In the genomic region with DNA sequence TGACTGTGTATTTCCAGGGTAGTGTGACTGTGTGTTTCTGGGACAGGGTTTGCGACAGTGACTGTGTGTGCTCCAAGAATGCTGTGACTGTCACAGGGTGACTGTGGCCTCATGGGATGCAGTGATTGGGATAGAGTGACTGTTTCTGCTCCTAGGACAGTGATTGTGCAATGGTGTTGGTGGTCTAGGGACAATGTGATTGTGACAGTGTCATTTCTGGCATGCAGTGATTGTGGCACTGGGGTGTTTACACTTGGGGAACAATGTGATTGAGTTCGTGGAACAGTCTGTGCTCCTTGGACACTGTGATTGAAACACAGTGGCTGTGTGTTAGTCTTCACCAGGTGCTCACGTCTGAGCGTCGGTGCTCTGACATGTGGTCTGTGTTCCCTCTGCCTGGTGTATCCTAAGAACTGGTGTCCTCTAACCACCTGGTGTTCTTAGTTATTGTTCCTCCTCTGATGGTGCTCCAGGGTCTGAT, we compare ENCODE assay signal across 12 cellular contexts. TPM values are rescaled to one million over a fixed set of nuclear protein-coding genes. Genes with fewer than 3 reads are reported as not detected.
A peak's percentile ranks its signal among the peaks of the same experiment; 100 is the strongest.
DNase-seq lines count a peak whose midpoint lies in the region; TF ChIP-seq lines count a peak whose summit lies in the region.
"Had no signal": no experiment of that assay in that cellular context is flagged by ENCODE, and none has a peak within 500 bp of the region (broad histone marks: within the 10 kb centered on the region; RNA-seq: fewer than 3 reads in every experiment).

No MANE protein-coding gene starts in this region.

- peaks cover 2% of the 10 kb centered on the region for H3K27me3 Mint-ChIP-seq in activated T-helper 1 cell treated with anti-CD3 and anti-CD28 coated beads, Interleukin-12 subunit alpha, Interleukin-12 subunit beta, Interleukin-2, Interleukin-4 antibody, amounts not matched to agents 30 ng/mL and 10 ng/mL and 1 ng/mL, durations not matched to agents 14 hours and 24 hours and 36 hours (ENCODE audit: insufficient read depth)
- peaks cover 93% of the 10 kb centered on the region for H3K27me3 Mint-ChIP-seq in nephron (ENCODE audit: low read depth)

- H3K23ac ChIP-seq in mesenchymal stem cell (ENCODE audit: low read length in 2 of 2): no peak overlapping the region

- H3K36me3 ChIP-seq in mesenchymal stem cell (ENCODE audit: control insufficient read depth in 1 of 2, insufficient read depth in 2 of 2, low read depth in 1 of 2, low read length in 2 of 2): no peaks in the 10 kb centered on the region
- H3K36me3 ChIP-seq: stomach had no signal

- H2BK12ac ChIP-seq in mesenchymal stem cell (ENCODE audit: low read length in 2 of 2): no peak overlapping the region

- H3K4me2 ChIP-seq in mesenchymal stem cell (ENCODE audit: low read length, poor library complexity, severe bottlenecking): no peak overlapping the region

- peaks cover 11% of the 10 kb centered on the region for H3K36me3 Mint-ChIP-seq in activated T-helper 1 cell treated with anti-CD3 and anti-CD28 coated beads, Interleukin-12 subunit alpha, Interleukin-12 subunit beta, Interleukin-2, Interleukin-4 antibody, amounts not matched to agents 30 ng/mL and 10 ng/mL and 1 ng/mL, durations not matched to agents 14 hours and 24 hours and 36 hours (ENCODE audit: low read depth)
- no peaks in the 10 kb centered on the region for H3K36me3 Mint-ChIP-seq in nephron (ENCODE audit: low read depth)

- intact Hi-C loops in activated T-helper 1 cell treated with anti-CD3 and anti-CD28 coated beads, Interleukin-12 subunit alpha, Interleukin-12 subunit beta, Interleukin-2, Interleukin-4 antibody, amounts not matched to agents 30 ng/mL and 10 ng/mL and 1 ng/mL, durations not matched to agents 14 hours and 24 hours and 36 hours (cut with micrococcal nuclease): no loop called here

- no peak overlapping the region for H3K9ac ChIP-seq in mesenchymal stem cell (ENCODE audit: low read length)

- H3K27ac Mint-ChIP-seq in activated T-helper 1 cell treated with anti-CD3 and anti-CD28 coated beads, Interleukin-12 subunit alpha, Interleukin-12 subunit beta, Interleukin-2, Interleukin-4 antibody, amounts not matched to agents 30 ng/mL and 10 ng/mL and 1 ng/mL, durations not matched to agents 14 hours and 24 hours and 36 hours: peak overlapping the region; percentile 86
- no peak overlapping the region for H3K27ac Mint-ChIP-seq in nephron

- no peak overlapping the region for H2BK120ac ChIP-seq in mesenchymal stem cell (ENCODE audit: low read depth, low read length)

- no peak overlapping the region for H3K18ac ChIP-seq in mesenchymal stem cell (ENCODE audit: low read depth in 1 of 2, low read length in 2 of 2)

- H3K4ac ChIP-seq in mesenchymal stem cell (ENCODE audit: low read depth in 1 of 2, low read length in 2 of 2): no peak overlapping the region

- H2BK5ac ChIP-seq in mesenchymal stem cell (ENCODE audit: low read depth, low read length, poor library complexity, severe bottlenecking): no peak overlapping the region

- no peak overlapping the region for H3K27ac ChIP-seq in mesenchymal stem cell (ENCODE audit: low read length, poor library complexity, severe bottlenecking)
- H3K27ac ChIP-seq: HL-60, stomach had no signal

- WGBS in mesenchymal stem cell: 73% methylated on average over 5 of the region's 5 CpGs

- H3K79me1 ChIP-seq in mesenchymal stem cell (replicated peaks; ENCODE audit: low read length, poor library complexity, severe bottlenecking): no peaks in the 10 kb centered on the region

- no peaks in the 10 kb centered on the region for H3K9me3 ChIP-seq in mesenchymal stem cell (ENCODE audit: control insufficient read depth, low read length)
- H3K9me3 ChIP-seq: stomach had no signal

- no peak overlapping the region for H3K4me3 ChIP-seq in mesenchymal stem cell (ENCODE audit: insufficient read depth in 1 of 2, low read depth in 1 of 2, low read length in 2 of 2)
- H3K4me3 ChIP-seq: stomach had no signal

- H3K9me3 Mint-ChIP-seq in activated T-helper 1 cell treated with anti-CD3 and anti-CD28 coated beads, Interleukin-12 subunit alpha, Interleukin-12 subunit beta, Interleukin-2, Interleukin-4 antibody, amounts not matched to agents 30 ng/mL and 10 ng/mL and 1 ng/mL, durations not matched to agents 14 hours and 24 hours and 36 hours: no peaks in the 10 kb centered on the region
- no peaks in the 10 kb centered on the region for H3K9me3 Mint-ChIP-seq in nephron

- H4K91ac ChIP-seq in mesenchymal stem cell (ENCODE audit: low read length): no peak overlapping the region

- no peak overlapping the region for H2AFZ ChIP-seq in mesenchymal stem cell (ENCODE audit: low read depth, low read length)

- DNase-seq in SIG-M5 treated with dmso at 0.1 percent for 504 hours (lab: John Stamatoyannopoulos, UW; ENCODE audit: unreplicated experiment) (peak; percentile 57), SIG-M5 (lab: John Stamatoyannopoulos, UW) (no peak), HuH-7 (ENCODE audit: low spot score) (peak; percentile 45), mesenchymal stem cell (no peak), NCI-H1436 treated with DMSO at 0.1 percent for 48 hours (lab: John Stamatoyannopoulos, UW) (no peak), SKM-1 (lab: John Stamatoyannopoulos, UW; ENCODE audit: unreplicated experiment) (no peak)
- DNase-seq in activated T-helper 1 cell treated with anti-CD3 and anti-CD28 coated beads, Interleukin-12 subunit alpha, Interleukin-12 subunit beta, Interleukin-2, Interleukin-4 antibody, amounts not matched to agents 30 ng/mL and 10 ng/mL and 1 ng/mL, durations not matched to agents 14 hours and 24 hours and 36 hours (ENCODE audit: low spot score): no peak
- DNase-seq: amygdala, NCI-H146, stomach had no signal

- no peak overlapping the region for H4K8ac ChIP-seq in mesenchymal stem cell (ENCODE audit: low read length)

- H2BK15ac ChIP-seq in mesenchymal stem cell (ENCODE audit: low read depth, poor library complexity, severe bottlenecking): no peak overlapping the region

- H3K4me3 Mint-ChIP-seq in activated T-helper 1 cell treated with anti-CD3 and anti-CD28 coated beads, Interleukin-12 subunit alpha, Interleukin-12 subunit beta, Interleukin-2, Interleukin-4 antibody, amounts not matched to agents 30 ng/mL and 10 ng/mL and 1 ng/mL, durations not matched to agents 14 hours and 24 hours and 36 hours: peak overlapping the region; percentile 88
- peak overlapping the region; percentile 74 to 80 (median 79) for H3K4me3 Mint-ChIP-seq in nephron

- H3K14ac ChIP-seq in mesenchymal stem cell (ENCODE audit: low read length in 2 of 2): no peak overlapping the region

- peaks cover 73 to 81% of the 10 kb centered on the region in 2 experiments for H3K27me3 ChIP-seq in mesenchymal stem cell (ENCODE audit: control insufficient read depth in 1 of 2, insufficient read depth in 1 of 2, low read length in 2 of 2)

- no peak for TF ChIP-seq CTCF in nephron (IDR thresholded peaks at IDR 0.05; ENCODE audit: unreplicated experiment in 3 of 3)

- peaks cover 39% of the 10 kb centered on the region for H3K4me1 ChIP-seq in mesenchymal stem cell (ENCODE audit: control insufficient read depth, insufficient read depth, low read depth, low read length)

- H3K4me1 Mint-ChIP-seq in activated T-helper 1 cell treated with anti-CD3 and anti-CD28 coated beads, Interleukin-12 subunit alpha, Interleukin-12 subunit beta, Interleukin-2, Interleukin-4 antibody, amounts not matched to agents 30 ng/mL and 10 ng/mL and 1 ng/mL, durations not matched to agents 14 hours and 24 hours and 36 hours (ENCODE audit: low read depth): peaks cover 65% of the 10 kb centered on the region
- H3K4me1 Mint-ChIP-seq in nephron: peaks cover 30% of the 10 kb centered on the region

- no peak overlapping the region for H2AK5ac ChIP-seq in mesenchymal stem cell (ENCODE audit: low read length, severe bottlenecking)

RNA-seq across cellular contexts. Expression of a gene that starts 1.7 kb away (rescaled TPM):
- total RNA-seq in activated T-helper 1 cell treated with anti-CD3 and anti-CD28 coated beads, Interleukin-12 subunit alpha, Interleukin-12 subunit beta, Interleukin-2, Interleukin-4 antibody, amounts not matched to agents 30 ng/mL and 10 ng/mL and 1 ng/mL, durations not matched to agents 14 hours and 24 hours and 36 hours: 67.7 and 71.1 TPM in 2 replicates
- polyA plus RNA-seq in mesenchymal stem cell (2013, experiment 1 of 2): 10.4 TPM
- polyA plus RNA-seq in mesenchymal stem cell (2013, experiment 2 of 2): 10.3 TPM

RNA-seq across cellular contexts. Expression of a gene that starts 18.7 kb away (rescaled TPM):
- total RNA-seq in activated T-helper 1 cell treated with anti-CD3 and anti-CD28 coated beads, Interleukin-12 subunit alpha, Interleukin-12 subunit beta, Interleukin-2, Interleukin-4 antibody, amounts not matched to agents 30 ng/mL and 10 ng/mL and 1 ng/mL, durations not matched to agents 14 hours and 24 hours and 36 hours: 320 and 326 TPM in 2 replicates
- polyA plus RNA-seq in mesenchymal stem cell (2013, experiment 1 of 2): 163 TPM
- 156 TPM for polyA plus RNA-seq in mesenchymal stem cell (2013, experiment 2 of 2)

RNA-seq across cellular contexts. Expression of a gene that starts 41.6 kb away (rescaled TPM):
- 268 and 271 TPM in 2 replicates for total RNA-seq in activated T-helper 1 cell treated with anti-CD3 and anti-CD28 coated beads, Interleukin-12 subunit alpha, Interleukin-12 subunit beta, Interleukin-2, Interleukin-4 antibody, amounts not matched to agents 30 ng/mL and 10 ng/mL and 1 ng/mL, durations not matched to agents 14 hours and 24 hours and 36 hours
- 66.7 TPM for polyA plus RNA-seq in mesenchymal stem cell (2013, experiment 1 of 2)
- 65.7 TPM for polyA plus RNA-seq in mesenchymal stem cell (2013, experiment 2 of 2)

Comparison
In these comparisons a context has a peak if more than half of its experiments do, and no peak if none do; other contexts are left out.
1. DNase-seq: peak in SIG-M5 treated with dmso at 0.1 percent for 504 hours (single experiment) and HuH-7 (single experiment); none in SIG-M5 (single experiment), activated T-helper 1 cell treated with anti-CD3 and anti-CD28 coated beads, Interleukin-12 subunit alpha, Interleukin-12 subunit beta, Interleukin-2, Interleukin-4 antibody, amounts not matched to agents 30 ng/mL and 10 ng/mL and 1 ng/mL, durations not matched to agents 14 hours and 24 hours and 36 hours (single experiment), mesenchymal stem cell (single experiment), NCI-H1436 treated with DMSO at 0.1 percent for 48 hours (single experiment) and SKM-1 (single experiment).